In the genomic region with DNA sequence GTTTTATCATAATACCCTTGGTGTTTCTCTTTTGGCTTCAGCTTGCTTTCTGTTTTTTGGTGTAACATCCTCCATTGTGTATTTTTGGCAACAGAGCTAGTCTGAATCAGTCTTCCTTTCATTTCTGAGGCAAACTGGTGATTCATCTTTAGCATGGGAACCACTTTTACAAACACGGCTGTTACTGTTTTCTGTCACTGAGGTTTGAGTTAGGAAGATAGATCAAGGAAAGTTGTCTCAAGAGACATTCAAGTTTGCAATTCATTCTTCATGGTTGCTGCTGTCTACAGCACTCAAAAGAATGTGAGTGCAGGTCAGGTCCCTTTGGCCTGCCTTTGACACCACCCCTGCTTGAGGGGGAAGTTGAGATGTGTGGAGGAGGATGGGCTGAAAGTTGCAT, we compare ENCODE assay signal across 8 cellular contexts. TPM values are rescaled to one million over a fixed set of nuclear protein-coding genes. Genes with fewer than 3 reads are reported as not detected.
DNase-seq lines count a peak whose midpoint lies in the region; ATAC-seq and TF ChIP-seq lines count a peak whose summit lies in the region.

No MANE protein-coding gene starts in this region.

- ATAC-seq in GM18868 (IDR thresholded peaks at IDR 0.05; ENCODE audit: unreplicated experiment) = peak; percentile 78
- peak; percentile 83 for ATAC-seq in HG03442 (IDR thresholded peaks at IDR 0.05; ENCODE audit: unreplicated experiment)
- ATAC-seq in omental fat pad (ENCODE audit: low FRiP score) = peak; percentile 69

- peak; percentile 18 for DNase-seq in amniotic stem cell (lab: John Stamatoyannopoulos, UW)
- DNase-seq in omental fat pad (ENCODE audit: low spot score) = no peak
- no peak for DNase-seq in germinal center (ENCODE audit: low spot score)
- DNase-seq in NCI-H524 (lab: John Stamatoyannopoulos, UW) = no peak
- DNase-seq in HuH-7.5 (ENCODE audit: low spot score) = no peak
- DNase-seq in activated gamma-delta T cell (lab: John Stamatoyannopoulos, UW) = no peak

- TF ChIP-seq CTCF in omental fat pad (IDR thresholded peaks at IDR 0.05) = no peak

RNA-seq across cellular contexts. Expression of gene IL21, which starts 36.3 kb away (rescaled TPM):
- total RNA-seq in omental fat pad = not detected
